Comparison of ENCODE assay signal across 12 cellular contexts in the genomic region with DNA sequence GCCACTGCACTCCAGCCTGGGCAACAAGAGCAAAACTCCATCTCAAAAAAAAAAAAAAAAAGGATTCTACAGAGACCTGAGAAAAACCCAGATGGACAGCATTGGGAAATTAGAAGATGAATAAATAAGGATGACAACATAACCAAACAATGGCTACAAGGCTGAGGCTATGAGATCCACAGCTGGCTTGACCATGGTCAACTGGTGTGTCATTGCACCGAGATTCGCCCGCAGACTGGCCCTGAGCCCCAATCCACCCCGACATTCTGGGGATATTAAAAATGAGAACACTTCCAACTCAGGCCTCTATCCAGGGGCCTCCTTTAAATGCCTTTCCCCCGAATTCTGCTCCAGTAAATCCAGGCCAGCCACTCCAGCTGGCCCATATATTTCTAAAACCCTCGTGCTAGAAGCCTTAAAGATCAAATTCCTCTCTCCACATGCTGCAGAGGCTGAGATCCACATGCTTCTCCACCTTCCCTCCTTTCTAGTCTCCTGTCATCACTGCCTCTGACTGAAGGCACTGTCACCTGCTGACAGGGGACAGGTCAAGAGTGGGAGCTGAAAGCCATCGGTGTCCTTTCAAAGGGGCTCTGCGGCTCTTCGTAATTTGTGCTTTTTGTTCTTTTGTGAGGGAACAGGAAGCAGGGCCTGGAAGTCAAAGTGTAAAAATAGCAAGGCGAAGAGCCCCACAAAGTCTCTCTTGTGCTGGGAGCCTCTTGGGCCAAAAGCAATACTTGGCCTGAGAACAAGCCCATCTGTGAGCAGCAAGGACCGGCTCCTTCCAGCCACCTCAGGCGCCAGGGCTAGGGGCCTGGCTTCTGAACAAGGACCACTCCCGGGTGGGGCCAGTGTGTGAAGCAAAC.
DNase-seq lines count a peak whose midpoint lies in the region; FAIRE-seq and TF ChIP-seq lines count a peak whose summit lies in the region.
"Had no signal": no experiment of that assay in that cellular context is flagged by ENCODE, and none has a peak within 500 bp of the region (broad histone marks: within the 10 kb centered on the region; RNA-seq: fewer than 3 reads in every experiment).

No MANE protein-coding gene starts in this region.

- WGBS in ovary, 3 donors, result 53 to 63% (median 59%) methylated on average over 13 of the region's 13 CpGs

- no peak for TF ChIP-seq POLR2A in ovary (IDR thresholded peaks at IDR 0.05)
- no peak for TF ChIP-seq POLR2A in vagina (IDR thresholded peaks at IDR 0.05)

- H3K9me3 ChIP-seq in ovary (no peaks in the 10 kb centered on the region), vagina (no peaks in the 10 kb centered on the region)

- no peak overlapping the region for H3K4me3 ChIP-seq in ovary
- H3K4me3 ChIP-seq in vagina, result no peak overlapping the region

- DNase-seq in NCI-H748 (lab: John Stamatoyannopoulos, UW; ENCODE audit: unreplicated experiment) (peak; percentile 2), NCI-H748 treated with DMSO at 0.1 percent for 48 hours (lab: John Stamatoyannopoulos, UW) (no peak), head of caudate nucleus (peak in 25 of 42 donors; percentile 11 to 61 (median 35)), ovary (no peak), vagina (ENCODE audit: extremely low spot score in 2 of 2) (no peak), urothelium cell line (ENCODE audit: low spot score) (no peak), SW 1271 (lab: John Stamatoyannopoulos, UW) (no peak), NCI-H1694 (lab: John Stamatoyannopoulos, UW) (no peak)
- DNase-seq: activated CD4-positive, alpha-beta T cell treated with anti-CD3 and anti-CD28 coated beads, Interleukin-2, amount 50 U/mL, for 4 hours; small intestine; stimulated activated CD8-positive, alpha-beta memory T cell treated with anti-CD3 and anti-CD28 coated beads, Interleukin-4, amount 100 ng/mL, for 48 hours had no signal

- H3K27ac ChIP-seq in ovary (peak overlapping the region; percentile 9 to 40), vagina (peak overlapping the region; percentile 78)
- H3K27ac ChIP-seq: epithelial cell of prostate had no signal

- H3K4me1 ChIP-seq in ovary (ENCODE audit: insufficient read depth) (peaks cover 10% of the 10 kb centered on the region), vagina (peaks cover 19% of the 10 kb centered on the region)

- no peak for FAIRE-seq in urothelium cell line (lab: Jason Lieb, UNC)
- FAIRE-seq: small intestine had no signal

- TF ChIP-seq EP300 in ovary (IDR thresholded peaks at IDR 0.05), result no peak

- no peak for TF ChIP-seq CTCF in ovary (IDR thresholded peaks at IDR 0.05)
- TF ChIP-seq CTCF in vagina (IDR thresholded peaks at IDR 0.05), result no peak

- intact Hi-C loops in head of caudate nucleus (cut with DNase I) (no loop called here), ovary (cut with DNase I) (no loop called here), vagina (cut with DNase I) (no loop called here)

- H3K36me3 ChIP-seq in ovary (no peaks in the 10 kb centered on the region), vagina (no peaks in the 10 kb centered on the region)

- H3K27me3 ChIP-seq in ovary (no peaks in the 10 kb centered on the region), vagina (no peaks in the 10 kb centered on the region)

Comparison
In these comparisons a context has a peak if more than half of its experiments do, and no peak if none do; other contexts are left out.
1. DNase-seq: peak in NCI-H748 (single experiment) and head of caudate nucleus (25 of 42); none in NCI-H748 treated with DMSO at 0.1 percent for 48 hours (single experiment), ovary (0 of 5), vagina (0 of 2), urothelium cell line (single experiment), SW 1271 (0 of 2) and NCI-H1694 (single experiment).